In the genomic region with DNA sequence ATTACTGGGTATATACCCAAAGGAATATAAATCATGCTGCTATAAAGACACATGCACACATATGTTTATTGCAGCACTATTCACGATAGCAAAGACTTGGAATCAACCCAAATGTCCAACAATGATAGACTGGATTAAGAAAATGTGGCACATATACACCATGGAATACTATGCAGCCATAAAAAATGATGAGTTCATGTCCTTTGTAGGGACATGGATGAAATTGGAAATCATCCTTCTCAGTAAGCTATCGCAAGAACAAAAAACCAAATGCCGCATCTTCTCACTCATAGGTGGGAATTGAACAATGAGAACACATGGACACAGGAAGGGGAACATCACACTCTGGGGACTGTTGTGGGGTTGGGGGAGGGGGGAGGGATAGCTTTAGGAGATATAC, we compare ENCODE assay signal across 15 cellular contexts. TPM values are rescaled to one million over a fixed set of nuclear protein-coding genes. Genes with fewer than 3 reads are reported as not detected.
"Had no signal": no experiment of that assay in that cellular context is flagged by ENCODE, and none has a peak within 500 bp of the region (broad histone marks: within the 10 kb centered on the region; RNA-seq: fewer than 3 reads in every experiment).

No MANE protein-coding gene starts in this region.

RNA-seq across cellular contexts. Expression of a gene that starts 25.0 kb away (rescaled TPM):
- total RNA-seq: activated naive CD4-positive, alpha-beta T cell treated with anti-CD3 and anti-CD28 coated beads for 36 hours; activated naive CD4-positive, alpha-beta T cell treated with anti-CD3 and anti-CD28 coated beads, Interleukin-2, amount 50 U/mL, for 72 hours; activated naive CD8-positive, alpha-beta T cell treated with anti-CD3 and anti-CD28 coated beads for 36 hours; activated naive CD8-positive, alpha-beta T cell treated with anti-CD3 and anti-CD28 coated beads, Interleukin-2, amount 10 ng/mL, durations not matched to agents 7 days and 5 days; activated T-cell treated with anti-CD3 and anti-CD28 coated beads, Interleukin-2, amount 50 U/mL, for 4 hours; activated T-cell treated with anti-CD3 and anti-CD28 coated beads, Interleukin-2, amount 50 U/mL, for 72 hours; activated T-helper 1 cell treated with anti-CD3 and anti-CD28 coated beads, Interleukin-12 subunit alpha, Interleukin-12 subunit beta, Interleukin-2, Interleukin-4 antibody, amounts not matched to agents 30 ng/mL and 10 ng/mL and 1 ng/mL, durations not matched to agents 14 hours and 24 hours and 36 hours; activated T-helper 17 cell treated with anti-CD3 and anti-CD28 coated beads, Interleukin-2, amount 50 U/mL, for 72 hours; activated T-helper 2 cell treated with anti-CD3 and anti-CD28 coated beads, Interferon-gamma antibody, Interleukin-2, Interleukin-4, amounts not matched to agents 10 μg/mL and 5 μg/mL and 100 μg/mL, durations not matched to agents 14 hours and 24 hours and 36 hours; ascending aorta; astrocyte; body of pancreas; bronchial epithelial cell; cardiac muscle cell; chondrocyte had no signal
